9 cellular contexts compared by ENCODE assay signal in the genomic region with DNA sequence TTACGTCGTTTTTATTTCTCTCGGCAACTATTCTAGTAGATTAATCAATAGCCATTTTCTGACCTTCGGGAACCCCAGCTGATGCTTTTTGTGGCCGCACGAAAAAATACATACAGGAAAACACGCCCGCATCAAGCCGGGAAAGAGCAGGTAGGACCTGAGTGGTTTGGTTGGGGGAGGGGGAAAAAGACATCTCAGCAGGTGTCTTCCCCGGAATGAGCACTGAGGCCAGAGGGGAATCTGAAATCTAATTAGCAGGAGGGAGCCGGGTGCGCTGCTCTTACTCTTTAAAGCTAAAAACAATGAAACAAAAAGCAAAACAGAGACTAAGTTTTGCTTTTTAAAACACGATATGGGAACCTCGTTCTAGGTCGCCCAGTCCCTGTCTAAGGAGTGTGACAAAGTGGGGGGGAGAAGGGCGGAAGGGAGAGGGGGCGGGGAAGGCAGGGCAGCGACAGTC. TPM values are rescaled to one million over a fixed set of nuclear protein-coding genes. Genes with fewer than 3 reads are reported as not detected.
DNase-seq lines count a peak whose midpoint lies in the region; ATAC-seq, FAIRE-seq and TF ChIP-seq lines count a peak whose summit lies in the region.
"Had no signal": no experiment of that assay in that cellular context is flagged by ENCODE, and none has a peak within 500 bp of the region (broad histone marks: within the 10 kb centered on the region; RNA-seq: fewer than 3 reads in every experiment).

No MANE protein-coding gene starts in this region.

- 0% methylated on average over 1 of the region's 18 CpGs; no CpG with 5 or more reads in 1 of the 2 experiments for WGBS in IMR-90 (ENCODE audit: extremely low coverage in 2 of 2, insufficient read length in 1 of 2), 2 experiments
- 4% methylated on average over 15 of the region's 18 CpGs; no CpG with 5 or more reads in 1 of the 2 experiments for WGBS in H1 (ENCODE audit: extremely low coverage in 1 of 2, insufficient coverage in 1 of 2, insufficient read length in 1 of 2, insufficient replicate concordance in 2 of 2, low coverage in 1 of 2, low lambda C conversion rate in 2 of 2, missing lambda C conversion rate in 1 of 2), 2 experiments
- no CpG with 5 or more reads among the region's 18 CpGs for WGBS in trophoblast cell (ENCODE audit: extremely low coverage, insufficient coverage, insufficient read length)

- in situ Hi-C loops in IMR-90 (cut with MboI; ENCODE audit: low sequenced_read_pairs) = loop anchor here (10.0 to 25.0 kb wide), 3 partner anchors 133 to 940 kb away; a partner anchor contains a TSS

- H2BK12ac ChIP-seq in H1 (ENCODE audit: low read depth, low read length) = peak overlapping the region; percentile 68; the same call in 1 of the 2 replicates
- no peak overlapping the region for H2BK12ac ChIP-seq in trophoblast cell (ENCODE audit: low read length)

- H4K20me1 ChIP-seq in IMR-90 (ENCODE audit: insufficient read depth, low read length) (0 out of 2 replicates have a peak, but pooled peaks cover 5% of the 10 kb centered on the region), H1 (replicated peaks in 1 of 2; ENCODE audit: control insufficient read depth in 1 of 2, insufficient read depth in 2 of 2, low read length in 2 of 2) (peaks cover 0 to 2% of the 10 kb centered on the region in 2 experiments)

- peak overlapping the region; percentile 48 for H3K4me3 ChIP-seq in IMR-90 (ENCODE audit: insufficient read depth, low read depth, low read length)
- peak overlapping the region; percentile 57 to 80 (median 66) for H3K4me3 ChIP-seq in H1 (ENCODE audit: extremely low read depth in 1 of 4, insufficient read depth in 2 of 4, low read depth in 3 of 4, low read length in 4 of 4)
- peak overlapping the region; percentile 54 for H3K4me3 ChIP-seq in trophoblast cell (ENCODE audit: low read depth, low read length)

- H3K14ac ChIP-seq in IMR-90 (replicated peaks; ENCODE audit: low read depth, low read length) = no peak overlapping the region
- H3K14ac ChIP-seq in H1 (ENCODE audit: insufficient read length) = no peak overlapping the region
- H3K14ac ChIP-seq in trophoblast cell (ENCODE audit: low read length) = no peak overlapping the region

- no peak overlapping the region for H4K5ac ChIP-seq in IMR-90 (ENCODE audit: low read depth, low read length)
- no peak overlapping the region for H4K5ac ChIP-seq in H1 (ENCODE audit: insufficient read length, low read depth, low read length)

- TF ChIP-seq POLR2A in IMR-90 (IDR thresholded peaks at IDR 0.05; ENCODE audit: low read depth, low read length) = no peak
- peak in 1 of 2 experiments; percentile 44; a peak in 2 of 3 replicates for TF ChIP-seq POLR2A in H1 (IDR thresholded peaks at IDR 0.05; ENCODE audit: control extremely low read depth in 1 of 2, low read depth in 2 of 2, low read length in 2 of 2)

- H3K4me2 ChIP-seq in IMR-90 (ENCODE audit: low read depth, low read length) = peak overlapping the region; percentile 82
- H3K4me2 ChIP-seq in H1 (ENCODE audit: insufficient read depth in 1 of 2, low read depth in 2 of 2, low read length in 2 of 2) = peak overlapping the region; percentile 86 to 94
- H3K4me2 ChIP-seq in trophoblast cell (ENCODE audit: low read length) = peak overlapping the region; percentile 70

- no peak overlapping the region for H2AK5ac ChIP-seq in IMR-90 (ENCODE audit: low read depth, low read length)
- H2AK5ac ChIP-seq in H1 (ENCODE audit: low read depth, low read length) = no peak overlapping the region
- H2AK5ac ChIP-seq in trophoblast cell (ENCODE audit: low read length) = no peak overlapping the region

- H3K4me1 ChIP-seq in IMR-90 (ENCODE audit: control insufficient read depth, insufficient read depth, low read length) = no peaks in the 10 kb centered on the region; the same call in 1 of the 2 replicates
- H3K4me1 ChIP-seq in H1 (replicated peaks in 1 of 4; ENCODE audit: control insufficient read depth in 3 of 4, insufficient read depth in 4 of 4, low read length in 3 of 4) = peaks cover 4 to 22% (median 12%) of the 10 kb centered on the region in 4 experiments
- H3K4me1 ChIP-seq in trophoblast cell (ENCODE audit: control insufficient read depth in 1 of 2, insufficient read depth in 2 of 2, low read length in 2 of 2) = peaks cover 17 to 21% of the 10 kb centered on the region in 2 experiments

- H3K18ac ChIP-seq in IMR-90 (ENCODE audit: low read depth, low read length) (no peak overlapping the region), H1 (ENCODE audit: extremely low read depth, low read length) (peak overlapping the region; percentile 90), trophoblast cell (ENCODE audit: low read length) (no peak overlapping the region)

- no peak overlapping the region for H3K56ac ChIP-seq in IMR-90 (ENCODE audit: extremely low read depth, insufficient read depth, low read length)
- no peak overlapping the region for H3K56ac ChIP-seq in H1 (replicated peaks; ENCODE audit: insufficient read length, low read depth, low read length)

- H3K4ac ChIP-seq in IMR-90 (ENCODE audit: low read depth, low read length) (no peak overlapping the region), H1 (replicated peaks; ENCODE audit: insufficient read length, low read depth, low read length) (no peak overlapping the region), trophoblast cell (ENCODE audit: low read depth, low read length) (no peak overlapping the region)

- FAIRE-seq in H1 (lab: Jason Lieb, UNC) (no peak), RCC 7860 (lab: Jason Lieb, UNC) (no peak)

- H2BK120ac ChIP-seq in IMR-90 (ENCODE audit: low read depth, low read length) (no peak overlapping the region), H1 (replicated peaks; ENCODE audit: low read depth, low read length) (no peak overlapping the region), trophoblast cell (ENCODE audit: insufficient read depth, low read length, poor library complexity) (no peak overlapping the region)

- DNase-seq in IMR-90 = no peak
- peak in 1 of 2 experiments; percentile 81 for DNase-seq in H1 (ENCODE audit: low read depth in 1 of 2, low spot score in 2 of 2)
- DNase-seq in trophoblast cell = no peak
- no peak for DNase-seq in RCC 7860 (ENCODE audit: low spot score)
- no peak for DNase-seq in AG08395 (ENCODE audit: low spot score)
- no peak for DNase-seq in stimulated activated CD4-positive, alpha-beta T cell treated with anti-CD3 and anti-CD28 coated beads, Interleukin-12 subunit alpha, Interleukin-12 subunit beta, amount 100 ng/mL, for 4 hours
- DNase-seq in HCEC 1CT = no peak

- CTCF ChIA-PET in IMR-90 (lab: Yijun Ruan, JAX) = no interaction called here
- CTCF ChIA-PET in H1 (lab: Charles Lee; ENCODE audit: partially characterized antibody) = interaction anchor here (0.7 to 1.3 kb wide), 4 partner anchors 16 to 126 kb away, joined by 3 read pairs; no protein-coding TSS in a partner anchor

- peak in 1 of 2 experiments; percentile 66; a peak in 1 of 3 replicates for TF ChIP-seq EP300 in H1 (IDR thresholded peaks at IDR 0.05; ENCODE audit: borderline replicate concordance in 1 of 2, low read depth in 2 of 2, low read length in 2 of 2)

- H3K9ac ChIP-seq in IMR-90 (ENCODE audit: low read depth, low read length) (no peak overlapping the region), H1 (replicated peaks in 1 of 4; ENCODE audit: extremely low read depth in 1 of 4, low read depth in 3 of 4, low read length in 3 of 4) (peak overlapping the region; percentile 41 to 75 (median 49); a peak in 4 of 7 replicates), trophoblast cell (ENCODE audit: low read length) (no peak overlapping the region)

- TF ChIP-seq RAD21 in IMR-90 (IDR thresholded peaks at IDR 0.05; ENCODE audit: low read length) (no peak), H1 (IDR thresholded peaks at IDR 0.05 in 1 of 2, conservative IDR thresholded peaks at IDR 0.05 in 1 of 2; ENCODE audit: low read depth in 2 of 2, low read length in 2 of 2) (no peak)

- H4K8ac ChIP-seq in IMR-90 (ENCODE audit: low read depth in 2 of 2, low read length in 2 of 2) (no peak overlapping the region), H1 (ENCODE audit: extremely low read depth, insufficient read depth, low read length) (no peak overlapping the region), trophoblast cell (ENCODE audit: low read depth, low read length) (no peak overlapping the region)

- H4K12ac ChIP-seq in trophoblast cell (ENCODE audit: low read depth, low read length) = no peak overlapping the region

- intact Hi-C loops in IMR-90 (cut with micrococcal nuclease) = no loop called here

- dilution Hi-C loops in IMR-90 (cut with HindIII; ENCODE audit: low sequenced_read_pairs, unreplicated experiment) = no loop called here

- H3K79me1 ChIP-seq in IMR-90 (ENCODE audit: low read depth in 1 of 2, low read length in 2 of 2) = no peaks in the 10 kb centered on the region
- no peaks in the 10 kb centered on the region for H3K79me1 ChIP-seq in H1 (ENCODE audit: low read depth, low read length)
- no peaks in the 10 kb centered on the region for H3K79me1 ChIP-seq in trophoblast cell (ENCODE audit: low read length)

- H2BK15ac ChIP-seq in IMR-90 (ENCODE audit: low read depth, low read length) (no peak overlapping the region), H1 (ENCODE audit: low read length) (peak overlapping the region; percentile 72; the same call in 1 of the 2 replicates)

- H3K36me3 ChIP-seq in IMR-90 (ENCODE audit: control insufficient read depth, insufficient read depth, low read length) (no peaks in the 10 kb centered on the region), H1 (ENCODE audit: control insufficient read depth in 2 of 4, insufficient read depth in 4 of 4, low read length in 3 of 4) (no peaks in the 10 kb centered on the region), trophoblast cell (ENCODE audit: control insufficient read depth in 1 of 2, insufficient read depth in 2 of 2, low read length in 2 of 2) (no peaks in the 10 kb centered on the region)

- POLR2A ChIA-PET in IMR-90 (lab: Charles Lee; ENCODE audit: unreplicated experiment) = no interaction called here
- POLR2A ChIA-PET in H1 (lab: Charles Lee; ENCODE audit: partially characterized antibody) = interaction anchor here (0.8 to 3.1 kb wide), 2 partner anchors 9 to 46 kb away, joined by 3 to 20 read pairs; a partner anchor contains a TSS

- H2BK20ac ChIP-seq in IMR-90 (ENCODE audit: low read depth, low read length) (no peak overlapping the region), H1 (ENCODE audit: low read length) (no peak overlapping the region)

- peak overlapping the region; percentile 60 for H2AFZ ChIP-seq in IMR-90 (replicated peaks; ENCODE audit: low read length, poor library complexity)
- no peak overlapping the region for H2AFZ ChIP-seq in H1 (ENCODE audit: low read length)
- peak overlapping the region; percentile 18 for H2AFZ ChIP-seq in trophoblast cell (ENCODE audit: insufficient read depth, low read length, poor library complexity)

- H3K27me3 ChIP-seq in IMR-90 (ENCODE audit: control insufficient read depth, insufficient read depth, low read length) (peaks cover 91% of the 10 kb centered on the region), H1 (replicated peaks in 1 of 4; ENCODE audit: control insufficient read depth in 3 of 4, extremely low read depth in 1 of 4, insufficient read depth in 3 of 4, low read length in 3 of 4) (peaks cover 3 to 68% (median 36%) of the 10 kb centered on the region in 4 experiments; a peak in 6 of 7 replicates), trophoblast cell (ENCODE audit: insufficient read depth, low read length) (peaks cover 81% of the 10 kb centered on the region)

- peaks cover 44% of the 10 kb centered on the region for H3K23me2 ChIP-seq in H1 (ENCODE audit: low read depth, low read length)

- ATAC-seq in GM19438 (IDR thresholded peaks at IDR 0.05; ENCODE audit: low read depth, unreplicated experiment) (peak; percentile 40), IMR-90 (ENCODE audit: low read depth) (no peak)

- BruUV-seq in IMR-90 (replicated peaks; lab: Mats Ljungman, UMichigan) = no TSS peak

- H4K91ac ChIP-seq in IMR-90 (ENCODE audit: insufficient read depth, low read depth, low read length) (no peak overlapping the region), H1 (replicated peaks; ENCODE audit: insufficient read length, low read length) (peak overlapping the region; percentile 51), trophoblast cell (ENCODE audit: low read depth, low read length) (no peak overlapping the region)

- no peak overlapping the region for H3K23ac ChIP-seq in IMR-90 (ENCODE audit: low read depth, low read length)
- no peak overlapping the region for H3K23ac ChIP-seq in H1 (ENCODE audit: insufficient read length)
- H3K23ac ChIP-seq in trophoblast cell (ENCODE audit: low read length) = no peak overlapping the region

- no peak overlapping the region for H2BK5ac ChIP-seq in IMR-90 (ENCODE audit: low read depth, low read length, poor library complexity, severe bottlenecking)
- H2BK5ac ChIP-seq in H1 (ENCODE audit: low read depth, low read length) = peak overlapping the region; percentile 98
- H2BK5ac ChIP-seq in trophoblast cell (ENCODE audit: low read depth, low read length, poor library complexity) = no peak overlapping the region

- H3K79me2 ChIP-seq in H1 (ENCODE audit: control insufficient read depth in 1 of 2, insufficient read depth in 2 of 2, low read length in 2 of 2) (peaks cover 0 to 29% of the 10 kb centered on the region in 2 experiments; a peak in 3 of 4 replicates), trophoblast cell (ENCODE audit: control insufficient read depth, insufficient read depth, low read length, poor library complexity) (no peaks in the 10 kb centered on the region)

- H3K9me3 ChIP-seq in IMR-90 (ENCODE audit: control insufficient read depth, insufficient read depth, low read length) (peaks cover 33% of the 10 kb centered on the region), H1 (ENCODE audit: insufficient read depth in 2 of 2, low read depth in 1 of 2, low read length in 1 of 2) (no peaks in the 10 kb centered on the region), trophoblast cell (ENCODE audit: insufficient read depth, low read depth, low read length) (peaks cover 5% of the 10 kb centered on the region)

- H3K9me1 ChIP-seq in IMR-90 (ENCODE audit: insufficient read depth, low read length) = no peaks in the 10 kb centered on the region

- no peak overlapping the region for H2AK9ac ChIP-seq in IMR-90 (replicated peaks; ENCODE audit: low read depth, low read length, poor library complexity)

- H3K27ac ChIP-seq in IMR-90 (ENCODE audit: insufficient read depth, low read length) (no peak overlapping the region), H1 (ENCODE audit: low read depth, low read length) (peak overlapping the region; percentile 79; the same call in 1 of the 2 replicates), trophoblast cell (ENCODE audit: low read depth, low read length) (no peak overlapping the region)

- TF ChIP-seq CTCF in IMR-90 (conservative IDR thresholded peaks at IDR 0.05; ENCODE audit: low read depth, low read length) (no peak), H1 (IDR thresholded peaks at IDR 0.05; ENCODE audit: control extremely low read depth in 1 of 3, insufficient read depth in 1 of 3, low read depth in 1 of 3, low read length in 3 of 3) (no peak)

RNA-seq across cellular contexts. Expression of a gene that starts 0.5 kb away (rescaled TPM):
- total RNA-seq in IMR-90 (2012; rRNA removed) = not detected in 2 replicates
- polyA plus RNA-seq in IMR-90 (2012; rRNA removed) (not detected in 2 replicates), H1 (2011; rRNA removed) (8.7 and 12.8 TPM in 2 replicates)
- not detected in 2 replicates for polyA plus RNA-seq in IMR-90 (2012; cell fraction: cytosol; rRNA removed)
- polyA plus RNA-seq in IMR-90 (2012; cell fraction: nucleus; rRNA removed; ENCODE audit: low replicate concordance) = not detected in 2 replicates
- 33.7 and 35.8 TPM in 2 replicates for total RNA-seq in H1 (2021; fragmentation: NEBNext Ultra II Directional; extraction: Animal tissue kit (Norgen Biotek cat#: 25700))
- polyA plus RNA-seq in H1 (2011; cell fraction: cytosol; rRNA removed) = 7.3 TPM
- 9.5 TPM for polyA plus RNA-seq in H1 (2011; cell fraction: nucleus; rRNA removed)
- polyA plus RNA-seq in H1 (2012, experiment 1 of 2) = 7.6 to 12.3 TPM (median 11.1 TPM) in 4 replicates
- 10.5 TPM for polyA plus RNA-seq in H1 (2012, experiment 2 of 2)
- 27.2 TPM for polyA plus RNA-seq in H1 (2013, experiment 1 of 2)
- 26.0 TPM for polyA plus RNA-seq in H1 (2013, experiment 2 of 2)
- polyA minus RNA-seq in H1 (2011; rRNA and poly(A)+ RNA removed) = 1.5 and 2.1 TPM in 2 replicates
- 15.1 TPM for polyA minus RNA-seq in H1 (2011; cell fraction: cytosol; rRNA and poly(A)+ RNA removed)
- polyA minus RNA-seq in H1 (2011; cell fraction: nucleus; rRNA and poly(A)+ RNA removed) = 9.2 TPM
- not detected in 2 replicates for polyA plus RNA-seq in trophoblast cell (2013)
- total RNA-seq: T-helper 2 cell treated with Interferon-gamma antibody and Interleukin-4, amounts not matched to agents 100 ng/mL and 5 ng/mL, for 36 hours had no signal

RNA-seq across cellular contexts. Expression of a gene that starts 45.6 kb away (rescaled TPM):
- total RNA-seq in IMR-90 (2012; rRNA removed) = 4.8 and 12.2 TPM in 2 replicates
- polyA plus RNA-seq in IMR-90 (2012; rRNA removed) = 4.2 and 6.5 TPM in 2 replicates
- 0.68 and 0.77 TPM in 2 replicates for polyA plus RNA-seq in IMR-90 (2012; cell fraction: cytosol; rRNA removed)
- 0.74 and 11.6 TPM in 2 replicates for polyA plus RNA-seq in IMR-90 (2012; cell fraction: nucleus; rRNA removed; ENCODE audit: low replicate concordance)
- 25.1 and 26.8 TPM in 2 replicates for total RNA-seq in H1 (2021; fragmentation: NEBNext Ultra II Directional; extraction: Animal tissue kit (Norgen Biotek cat#: 25700))
- polyA plus RNA-seq in H1 (2011; rRNA removed) = 8.4 and 17.8 TPM in 2 replicates
- 16.8 TPM for polyA plus RNA-seq in H1 (2011; cell fraction: cytosol; rRNA removed)
- polyA plus RNA-seq in H1 (2011; cell fraction: nucleus; rRNA removed) = 5.4 TPM
- 10.8 to 22.0 TPM (median 11.8 TPM) in 4 replicates for polyA plus RNA-seq in H1 (2012, experiment 1 of 2)
- polyA plus RNA-seq in H1 (2012, experiment 2 of 2) = 2.6 TPM
- 33.2 TPM for polyA plus RNA-seq in H1 (2013, experiment 1 of 2)
- polyA plus RNA-seq in H1 (2013, experiment 2 of 2) = 30.2 TPM
- polyA minus RNA-seq in H1 (2011; rRNA and poly(A)+ RNA removed) = 16.4 and 22.2 TPM in 2 replicates
- 8.4 TPM for polyA minus RNA-seq in H1 (2011; cell fraction: cytosol; rRNA and poly(A)+ RNA removed)
- polyA minus RNA-seq in H1 (2011; cell fraction: nucleus; rRNA and poly(A)+ RNA removed) = 26.5 TPM
- 7.3 and 7.6 TPM in 2 replicates for polyA plus RNA-seq in trophoblast cell (2013)

Comparison
In these comparisons a context has a peak if more than half of its experiments do, and no peak if none do; other contexts are left out.
1. H3K9ac ChIP-seq: peak in H1 (4 of 4); none in IMR-90 (single experiment) and trophoblast cell (single experiment).
2. RNA of a gene that starts 0.5 kb away (total RNA-seq): 33.7 to 35.8 TPM in H1; not detected in IMR-90; every median in the first group is over 10 times any median in the second.
3. Peak in every context shown above with its lines, with median percentiles within 50 percentile points of each other: H3K4me2 ChIP-seq and H3K4me3 ChIP-seq.